ENCODE assay signal across 16 cellular contexts in the genomic region with DNA sequence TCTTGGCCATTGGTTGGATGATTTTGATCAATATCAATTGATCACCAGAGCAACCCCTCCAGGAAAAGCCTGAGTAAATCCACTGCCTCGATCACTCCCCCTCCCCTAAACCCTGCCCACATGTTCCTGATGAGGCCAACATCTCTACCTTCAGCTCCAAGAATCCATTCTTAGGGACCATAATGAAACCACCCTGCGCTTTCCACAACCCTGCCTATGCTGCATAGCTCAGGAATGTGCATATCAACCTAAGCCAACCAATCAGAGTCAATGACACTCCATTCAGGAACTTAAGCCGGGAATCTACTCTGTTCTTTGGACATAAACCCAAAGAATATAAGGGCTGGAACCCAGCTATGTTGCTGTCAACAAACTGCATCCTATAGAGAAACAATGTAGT.
DNase-seq lines count a peak whose midpoint lies in the region; ATAC-seq and TF ChIP-seq lines count a peak whose summit lies in the region.
"Had no signal": no experiment of that assay in that cellular context is flagged by ENCODE, and none has a peak within 500 bp of the region (broad histone marks: within the 10 kb centered on the region; RNA-seq: fewer than 3 reads in every experiment).

No MANE protein-coding gene starts in this region.

- no peaks in the 10 kb centered on the region for H3K9me2 ChIP-seq in OCI-LY7 (ENCODE audit: insufficient read depth, low read length)

- BruUV-seq in OCI-LY7 (replicated peaks; lab: Mats Ljungman, UMichigan) = no TSS peak

- H3K27ac ChIP-seq in heart right ventricle (peak overlapping the region in 3 of 10 donors; percentile 5 to 35 (median 31)), transverse colon (peak overlapping the region; percentile 28 to 70 (median 42)), OCI-LY7 (ENCODE audit: low read depth, low read length, poor library complexity, severe bottlenecking) (no peak overlapping the region)

- H3K79me2 ChIP-seq in OCI-LY7 (ENCODE audit: insufficient read depth, low read depth, low read length) = no peaks in the 10 kb centered on the region

- POLR2A ChIA-PET in OCI-LY7 (lab: Charles Lee) = interaction anchor here (0.7 kb wide), 1 partner anchor 342 kb away, joined by 3 read pairs; no protein-coding TSS in a partner anchor

- H3K9me3 ChIP-seq in heart right ventricle = peaks cover 0 to 10% (median 0%) of the 10 kb centered on the region in 11 donors
- H3K9me3 ChIP-seq in transverse colon = no peaks in the 10 kb centered on the region
- no peaks in the 10 kb centered on the region for H3K9me3 ChIP-seq in OCI-LY7 (ENCODE audit: low read length)

- 52 to 58% methylated on average over 3 of the region's 3 CpGs for WGBS in heart right ventricle, 2 donors
- WGBS in transverse colon (ENCODE audit: low coverage in 1 of 2), 2 donors = 65 to 69% methylated on average over 2 to 3 of the region's 3 CpGs

- CTCF ChIA-PET in OCI-LY7 (lab: Charles Lee; ENCODE audit: unreplicated experiment) = no interaction called here

- no peak overlapping the region for H3K4me2 ChIP-seq in OCI-LY7 (ENCODE audit: low read length)

- TF ChIP-seq CTCF in heart right ventricle (IDR thresholded peaks at IDR 0.05) (no peak), cardiac fibroblast (IDR thresholded peaks at IDR 0.05; ENCODE audit: low read depth, low read length) (no peak), transverse colon (IDR thresholded peaks at IDR 0.05) (no peak), OCI-LY7 (conservative IDR thresholded peaks at IDR 0.05; ENCODE audit: low read length) (no peak)

- intact Hi-C loops in heart right ventricle (cut with DNase I) (loop anchor here in 2 of 10 donors (2.0 to 10.0 kb wide), 2 partner anchors 54 to 354 kb away; no protein-coding TSS in a partner anchor), cardiac septum (cut with DNase I) (no loop called here), transverse colon (cut with DNase I; ENCODE audit: low total_unique reads) (loop anchor here (10.0 kb wide), 1 partner anchor 354 kb away; no protein-coding TSS in a partner anchor), OCI-LY7 (cut with micrococcal nuclease; ENCODE audit: unreplicated experiment) (loop anchor here (10.0 kb wide), 1 partner anchor 164 kb away; no protein-coding TSS in a partner anchor)

- peak in 6 of 8 donors; percentile 22 to 34 (median 25) for ATAC-seq in heart right ventricle
- no peak for ATAC-seq in HG02884 (IDR thresholded peaks at IDR 0.05; ENCODE audit: unreplicated experiment)
- ATAC-seq: Panc1, WTC11 had no signal

- H4K20me1 ChIP-seq in OCI-LY7 (ENCODE audit: insufficient read depth, low read length) = no peaks in the 10 kb centered on the region

- H3K4me1 ChIP-seq in heart right ventricle (peaks cover 0 to 20% (median 6%) of the 10 kb centered on the region in 9 donors), transverse colon (no peaks in the 10 kb centered on the region), OCI-LY7 (ENCODE audit: insufficient read depth, low read length, poor library complexity, severe bottlenecking) (peaks cover 10% of the 10 kb centered on the region)

- no peak for TF ChIP-seq POLR2A in transverse colon (IDR thresholded peaks at IDR 0.05)

- peaks cover 0 to 5% (median 0%) of the 10 kb centered on the region in 7 donors for H3K27me3 ChIP-seq in heart right ventricle
- no peaks in the 10 kb centered on the region for H3K27me3 ChIP-seq in transverse colon

- no peak overlapping the region for H2AFZ ChIP-seq in OCI-LY7 (ENCODE audit: low read length)

- in situ Hi-C loops in transverse colon (cut with MboI; ENCODE audit: low pct_ligation_motif_present in 1 of 4, low pct_unique_long_range_greater_than_20kb in 1 of 4, low sequenced_read_pairs in 3 of 4) = loop anchor here in 3 of 4 donors (25.0 kb wide), 1 partner anchor 367 kb away; no protein-coding TSS in a partner anchor

- H3K4me3 ChIP-seq in heart right ventricle (no peak overlapping the region), cardiac fibroblast (replicated peaks in 1 of 2; ENCODE audit: low read depth in 2 of 2, low read length in 2 of 2) (no peak overlapping the region), transverse colon (no peak overlapping the region), OCI-LY7 (ENCODE audit: low read depth, low read length, poor library complexity, severe bottlenecking) (no peak overlapping the region)

- no peak for TF ChIP-seq EP300 in transverse colon (IDR thresholded peaks at IDR 0.05; ENCODE audit: low read depth)

- H3K36me3 ChIP-seq in heart right ventricle = no peaks in the 10 kb centered on the region
- no peaks in the 10 kb centered on the region for H3K36me3 ChIP-seq in transverse colon
- H3K36me3 ChIP-seq in OCI-LY7 (ENCODE audit: insufficient read depth, low read length) = no peaks in the 10 kb centered on the region; the same call in 1 of the 2 replicates

- DNase-seq in heart right ventricle (no peak), cardiac septum (ENCODE audit: low spot score) (no peak), cardiac fibroblast (ENCODE audit: low read depth in 2 of 2) (peak; percentile 77 to 89), iris pigment epithelial cell (ENCODE audit: low read depth) (peak; percentile 66), transverse colon (no peak), RPMI8226 (no peak), OCI-LY7 (ENCODE audit: low spot score) (no peak)
- DNase-seq: activated effector memory CD4-positive, alpha-beta T cell treated with anti-CD3 and anti-CD28 coated beads, Interleukin-2, amount 50 U/mL, for 16 hours; effector CD8-positive, alpha-beta T cell; kidney glomerular epithelial cell; NCI-H2081 treated with DMSO at 0.1 percent for 48 hours; NCI-H526; T-helper 1 cell had no signal

Comparison
In these comparisons a context has a peak if more than half of its experiments do, and no peak if none do; other contexts are left out.
1. DNase-seq: peak in cardiac fibroblast (2 of 2) and iris pigment epithelial cell (single experiment); none in heart right ventricle (0 of 2), cardiac septum (single experiment), transverse colon (single experiment), RPMI8226 (single experiment) and OCI-LY7 (single experiment).